ENCODE assay signal across 11 cellular contexts in the genomic region with DNA sequence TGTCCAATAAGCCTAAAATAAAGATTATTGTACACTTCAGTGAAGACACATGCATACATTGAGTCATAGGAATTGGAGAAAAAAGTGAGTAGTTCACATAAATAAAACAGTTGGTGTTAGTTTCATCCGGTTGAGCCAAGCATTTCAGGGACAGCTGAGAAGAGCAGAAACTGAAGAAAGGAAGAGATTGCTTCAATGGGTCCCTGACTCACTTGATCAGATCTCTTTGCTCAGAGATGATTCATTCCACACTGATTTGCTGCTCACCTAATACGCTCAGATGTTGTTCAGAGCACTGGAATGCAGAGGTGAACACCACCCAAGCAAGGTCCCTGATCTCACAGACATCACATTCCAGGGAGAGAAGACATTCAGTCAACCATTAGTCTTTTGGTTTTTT.
DNase-seq lines count a peak whose midpoint lies in the region; TF ChIP-seq lines count a peak whose summit lies in the region.
"Had no signal": no experiment of that assay in that cellular context is flagged by ENCODE, and none has a peak within 500 bp of the region (broad histone marks: within the 10 kb centered on the region; RNA-seq: fewer than 3 reads in every experiment).

No MANE protein-coding gene starts in this region.

- CTCF ChIA-PET in RWPE1 (lab: Yijun Ruan, JAX), result no interaction called here
- CTCF ChIA-PET in activated CD4-positive, alpha-beta T cell treated with anti-CD3 and anti-CD28 coated beads, Interleukin-2, amount 10 ng/mL, durations not matched to agents 7 days and 5 days (lab: Charles Lee), result interaction anchor here (0.6 kb wide), 1 partner anchor 23 kb away, joined by 3 read pairs; no protein-coding TSS in a partner anchor

- no peak overlapping the region for H3K4me3 ChIP-seq in fibroblast of mammary gland (ENCODE audit: control insufficient read depth, low read depth, low read length)

- no peaks in the 10 kb centered on the region for H3K36me3 Mint-ChIP-seq in activated CD4-positive, alpha-beta T cell treated with anti-CD3 and anti-CD28 coated beads, Interleukin-2, amount 10 ng/mL, durations not matched to agents 7 days and 5 days (ENCODE audit: low read depth)

- no peak for TF ChIP-seq CTCF in RWPE1 (conservative IDR thresholded peaks at IDR 0.05; ENCODE audit: low read depth)
- TF ChIP-seq CTCF in fibroblast of mammary gland (conservative IDR thresholded peaks at IDR 0.05; ENCODE audit: control insufficient read depth, insufficient read depth, low read depth, low read length), result no peak

- no peak overlapping the region for H3K27ac Mint-ChIP-seq in activated CD4-positive, alpha-beta T cell treated with anti-CD3 and anti-CD28 coated beads, Interleukin-2, amount 10 ng/mL, durations not matched to agents 7 days and 5 days

- H3K9me3 Mint-ChIP-seq in activated CD4-positive, alpha-beta T cell treated with anti-CD3 and anti-CD28 coated beads, Interleukin-2, amount 10 ng/mL, durations not matched to agents 7 days and 5 days, result no peaks in the 10 kb centered on the region

- no peaks in the 10 kb centered on the region for H3K27me3 Mint-ChIP-seq in activated CD4-positive, alpha-beta T cell treated with anti-CD3 and anti-CD28 coated beads, Interleukin-2, amount 10 ng/mL, durations not matched to agents 7 days and 5 days

- peak overlapping the region; percentile 80; the same call in 1 of the 2 replicates for H3K27ac ChIP-seq in RWPE1

- POLR2A ChIA-PET in RWPE1 (lab: Yijun Ruan, JAX; ENCODE audit: low non-redundant PET), result no interaction called here
- POLR2A ChIA-PET in activated CD4-positive, alpha-beta T cell treated with anti-CD3 and anti-CD28 coated beads, Interleukin-2, amount 10 ng/mL, durations not matched to agents 7 days and 5 days (lab: Charles Lee), result no interaction called here

- H3K4me3 Mint-ChIP-seq in activated CD4-positive, alpha-beta T cell treated with anti-CD3 and anti-CD28 coated beads, Interleukin-2, amount 10 ng/mL, durations not matched to agents 7 days and 5 days, result no peak overlapping the region

- DNase-seq in GM04504 (ENCODE audit: low read depth) (peak; percentile 77), RWPE1 (ENCODE audit: low spot score) (peak; percentile 86), fibroblast of mammary gland (ENCODE audit: low read depth) (peak; percentile 93), pons (ENCODE audit: low spot score) (peak; percentile 37), NCI-H2171 (lab: John Stamatoyannopoulos, UW) (no peak), inferior parietal cortex (ENCODE audit: extremely low spot score) (no peak), T-helper 1 cell (no peak)
- no peak for DNase-seq in activated CD4-positive, alpha-beta T cell treated with anti-CD3 and anti-CD28 coated beads, Interleukin-2, amount 10 ng/mL, durations not matched to agents 7 days and 5 days
- DNase-seq: activated CD4-positive, alpha-beta T cell treated with anti-CD3 and anti-CD28 coated beads, Interleukin-2, amount 50 U/mL, for 48 hours; NCI-H2029; occipital lobe had no signal

- H3K4me1 Mint-ChIP-seq in activated CD4-positive, alpha-beta T cell treated with anti-CD3 and anti-CD28 coated beads, Interleukin-2, amount 10 ng/mL, durations not matched to agents 7 days and 5 days, result no peaks in the 10 kb centered on the region

Comparison
In these comparisons a context has a peak if more than half of its experiments do, and no peak if none do; other contexts are left out.
1. DNase-seq: peak in GM04504 (single experiment), RWPE1 (single experiment), fibroblast of mammary gland (single experiment) and pons (single experiment); none in NCI-H2171 (single experiment), inferior parietal cortex (single experiment), activated CD4-positive, alpha-beta T cell treated with anti-CD3 and anti-CD28 coated beads, Interleukin-2, amount 10 ng/mL, durations not matched to agents 7 days and 5 days (single experiment) and T-helper 1 cell (0 of 5).